15 cellular contexts compared by ENCODE assay signal in the genomic region with DNA sequence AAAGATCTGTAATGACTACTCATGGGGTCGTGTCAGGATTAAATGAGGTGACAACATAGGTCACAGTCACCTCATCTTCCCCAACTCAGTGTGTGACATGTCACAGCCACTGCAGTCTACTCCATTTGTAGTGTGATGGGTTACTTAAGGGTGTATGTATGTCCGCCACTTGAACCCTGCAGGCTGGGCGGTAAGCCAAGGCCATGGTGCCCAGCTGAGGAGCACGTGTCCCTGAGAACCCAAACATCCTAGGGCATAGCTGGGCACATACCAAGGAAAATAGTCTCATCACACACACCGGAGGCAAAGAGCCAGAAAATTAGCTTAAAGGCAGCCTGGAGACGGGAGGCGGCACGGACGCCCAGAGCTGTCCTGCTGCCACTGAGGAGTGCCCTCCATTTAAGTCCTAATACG. TPM values are rescaled to one million over a fixed set of nuclear protein-coding genes. Genes with fewer than 3 reads are reported as not detected.
A peak's percentile ranks its signal among the peaks of the same experiment; 100 is the strongest.
DNase-seq lines count a peak whose midpoint lies in the region; ATAC-seq and TF ChIP-seq lines count a peak whose summit lies in the region.
"Had no signal": no experiment of that assay in that cellular context is flagged by ENCODE, and none has a peak within 500 bp of the region (broad histone marks: within the 10 kb centered on the region; RNA-seq: fewer than 3 reads in every experiment).

No MANE protein-coding gene starts in this region.

- no peak overlapping the region for H3K4me3 Mint-ChIP-seq in activated T-cell treated with anti-CD3 and anti-CD28 coated beads, Interleukin-2, amount 50 U/mL, for 24 hours
- H3K4me3 Mint-ChIP-seq: B cell had no signal

- no peaks in the 10 kb centered on the region for H3K9me3 Mint-ChIP-seq in activated T-cell treated with anti-CD3 and anti-CD28 coated beads, Interleukin-2, amount 50 U/mL, for 24 hours
- H3K9me3 Mint-ChIP-seq: naive thymus-derived CD8-positive, alpha-beta T cell had no signal

- intact Hi-C loops in right lobe of liver (cut with DNase I) (no loop called here), upper lobe of right lung (cut with DNase I) (loop anchor here (10.0 kb wide), 1 partner anchor 62 kb away; no protein-coding TSS in a partner anchor)

- TF ChIP-seq POLR2A in right lobe of liver (IDR thresholded peaks at IDR 0.05): no peak
- TF ChIP-seq POLR2A in GM18505 (IDR thresholded peaks at IDR 0.05; ENCODE audit: borderline replicate concordance, extremely low read depth, insufficient read depth, insufficient read length): no peak

- TF ChIP-seq CTCF in right lobe of liver (IDR thresholded peaks at IDR 0.05) (no peak), upper lobe of right lung (IDR thresholded peaks at IDR 0.05) (no peak)

- H3K4me1 ChIP-seq in right lobe of liver (peaks cover 0 to 12% (median 5%) of the 10 kb centered on the region in 4 donors), upper lobe of right lung (peaks cover 3% of the 10 kb centered on the region)

- no peak overlapping the region for H3K4me3 ChIP-seq in right lobe of liver
- H3K4me3 ChIP-seq in upper lobe of right lung: no peak overlapping the region
- H3K4me3 ChIP-seq: body of pancreas had no signal

- no peaks in the 10 kb centered on the region for H3K27me3 Mint-ChIP-seq in activated T-cell treated with anti-CD3 and anti-CD28 coated beads, Interleukin-2, amount 50 U/mL, for 24 hours
- H3K27me3 Mint-ChIP-seq: B cell; naive thymus-derived CD8-positive, alpha-beta T cell had no signal

- no peaks in the 10 kb centered on the region for H3K36me3 ChIP-seq in right lobe of liver
- no peaks in the 10 kb centered on the region for H3K36me3 ChIP-seq in upper lobe of right lung

- H3K9me3 ChIP-seq in right lobe of liver (no peaks in the 10 kb centered on the region), upper lobe of right lung (no peaks in the 10 kb centered on the region)
- H3K9me3 ChIP-seq: body of pancreas had no signal

- peaks cover 42% of the 10 kb centered on the region for H3K4me1 Mint-ChIP-seq in activated T-cell treated with anti-CD3 and anti-CD28 coated beads, Interleukin-2, amount 50 U/mL, for 24 hours (ENCODE audit: low read depth)

- peak overlapping the region; percentile 71 for H3K27ac Mint-ChIP-seq in activated T-cell treated with anti-CD3 and anti-CD28 coated beads, Interleukin-2, amount 50 U/mL, for 24 hours
- H3K27ac Mint-ChIP-seq: B cell had no signal

- H3K27me3 ChIP-seq in right lobe of liver (no peaks in the 10 kb centered on the region), upper lobe of right lung (no peaks in the 10 kb centered on the region)
- H3K27me3 ChIP-seq: body of pancreas had no signal

- H3K27ac ChIP-seq in right lobe of liver (no peak overlapping the region), upper lobe of right lung (no peak overlapping the region)
- H3K27ac ChIP-seq: body of pancreas had no signal

- no peak for DNase-seq in activated T-cell treated with anti-CD3 and anti-CD28 coated beads, Interleukin-2, amount 50 U/mL, for 24 hours
- no peak for DNase-seq in activated T-cell treated with anti-CD3 and anti-CD28 coated beads, Interleukin-2, amount 50 U/mL, for 1 hour
- peak; percentile 59 for DNase-seq in cerebellar cortex (ENCODE audit: low spot score)
- DNase-seq in right lobe of liver: peak in 2 of 3 donors; percentile 63 to 72
- no peak for DNase-seq in upper lobe of right lung
- DNase-seq in dedifferentiated amniotic fluid mesenchymal stem cell (ENCODE audit: extremely low spot score): no peak
- DNase-seq in islet precursor cell: no peak
- DNase-seq: activated CD4-positive, alpha-beta T cell treated with anti-CD3 and anti-CD28 coated beads, Interleukin-2, amount 50 U/mL, for 48 hours; glutamatergic neuron; NCI-H1436 treated with DMSO at 0.1 percent for 48 hours; stimulated activated CD4-positive, alpha-beta T cell treated with anti-CD3 and anti-CD28 coated beads, Interleukin-4, amount 100 ng/mL, for 24 hours had no signal

- 53% methylated on average over 7 of the region's 10 CpGs for WGBS in right lobe of liver (ENCODE audit: insufficient coverage, low coverage, low lambda C conversion rate, missing lambda C conversion rate)

- ATAC-seq in right lobe of liver: peak; percentile 59 to 89 (median 67)
- peak; percentile 61 for ATAC-seq in upper lobe of right lung
- ATAC-seq in GM18505 (IDR thresholded peaks at IDR 0.05; ENCODE audit: unreplicated experiment): no peak
- ATAC-seq: body of pancreas; naive thymus-derived CD8-positive, alpha-beta T cell had no signal

- peaks cover 36% of the 10 kb centered on the region for H3K36me3 Mint-ChIP-seq in activated T-cell treated with anti-CD3 and anti-CD28 coated beads, Interleukin-2, amount 50 U/mL, for 24 hours (ENCODE audit: low read depth)

RNA-seq across cellular contexts. Expression of a gene that starts 8.2 kb away (rescaled TPM):
- total RNA-seq in right lobe of liver: 10 to 100 TPM; 13.2 to 20.6 (median 16.6) TPM
- 21.8 TPM for total RNA-seq in upper lobe of right lung

RNA-seq across cellular contexts. Expression of a gene that starts 17.8 kb away (rescaled TPM):
- total RNA-seq in right lobe of liver: 10 to 100 TPM; 50.8 to 76.7 (median 72.0) TPM
- total RNA-seq in upper lobe of right lung: 107 TPM

Comparison
In these comparisons a context has a peak if more than half of its experiments do, and no peak if none do; other contexts are left out.
1. DNase-seq: peak in cerebellar cortex (single experiment) and right lobe of liver (2 of 3); none in activated T-cell treated with anti-CD3 and anti-CD28 coated beads, Interleukin-2, amount 50 U/mL, for 24 hours (single experiment), activated T-cell treated with anti-CD3 and anti-CD28 coated beads, Interleukin-2, amount 50 U/mL, for 1 hour (single experiment), upper lobe of right lung (single experiment), dedifferentiated amniotic fluid mesenchymal stem cell (single experiment) and islet precursor cell (single experiment).